29 cellular contexts compared by ENCODE assay signal in the genomic region with DNA sequence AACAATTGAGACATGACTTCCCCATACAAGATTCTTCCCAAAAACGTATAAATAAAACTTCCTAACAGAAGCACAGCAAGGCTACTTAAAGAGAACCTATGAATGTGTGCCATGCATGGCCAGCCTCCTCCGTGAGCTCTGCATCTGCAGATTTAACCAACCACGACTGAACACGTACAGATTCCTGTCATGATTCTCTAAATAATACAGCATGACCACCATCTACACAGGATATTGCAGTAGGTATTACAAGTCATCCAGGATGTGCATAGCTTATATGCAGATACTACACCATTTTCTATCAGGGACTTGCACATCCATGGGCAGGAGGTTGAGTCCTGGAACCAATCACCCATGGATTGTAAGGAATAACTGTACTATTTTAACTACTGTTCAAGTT.
"Had no signal": no experiment of that assay in that cellular context is flagged by ENCODE, and none has a peak within 500 bp of the region (broad histone marks: within the 10 kb centered on the region; RNA-seq: fewer than 3 reads in every experiment).

No MANE protein-coding gene starts in this region.

- H3K9me3 Mint-ChIP-seq: dendritic cell treated with granulocyte-macrophage colony-stimulating factor and Interleukin-4, amounts not matched to agents 40 ng/mL and 50 ng/mL, for 4 days; endodermal cell; natural killer cell treated with Interleukin-12 subunit alpha and Interleukin-12 subunit beta and Interleukin-15 and Interleukin-18, amount 100 ng/mL, for 72 hours; neural crest cell; stimulated activated effector memory CD8-positive, alpha-beta T cell treated with anti-CD3 and anti-CD28 coated beads, Interleukin-12 subunit alpha, Interleukin-12 subunit beta, amount 100 ng/mL, for 72 hours had no signal

- DNase-seq: colonic mucosa; effector CD8-positive, alpha-beta T cell; endodermal cell; foreskin fibroblast; gastrocnemius medialis; heart left ventricle; hippocampal formation; left colon; left ventricle myocardium inferior; lower lobe of right lung; stimulated activated CD4-positive, alpha-beta T cell treated with anti-CD3 and anti-CD28 coated beads, Interleukin-12 subunit alpha, Interleukin-12 subunit beta, amount 100 ng/mL, for 4 hours; stimulated activated CD4-positive, alpha-beta T cell treated with anti-CD3 and anti-CD28 coated beads, Interleukin-2, amount 100 ng/mL, for 24 hours; stimulated activated CD4-positive, alpha-beta T cell treated with anti-CD3 and anti-CD28 coated beads, Interleukin-4, amount 100 ng/mL, for 24 hours; stimulated activated naive CD8-positive, alpha-beta T cell treated with anti-CD3 and anti-CD28 coated beads, Interleukin-15, Interleukin-2, amounts not matched to agents 100 U/mL and 50 U/mL, for 24 hours; thyroid gland; trophoblast cell had no signal

- FAIRE-seq: islet of Langerhans had no signal

- H2AFZ ChIP-seq: parathyroid adenoma had no signal

- H3K36me3 Mint-ChIP-seq: natural killer cell treated with Interleukin-12 subunit alpha and Interleukin-12 subunit beta and Interleukin-15 and Interleukin-18, amount 100 ng/mL, for 72 hours had no signal

- H3K27me3 ChIP-seq: colonic mucosa, gastrocnemius medialis, heart left ventricle, suprapubic skin, thyroid gland, vagina had no signal

- H3K79me2 ChIP-seq: parathyroid adenoma had no signal

- H3K4me3 Mint-ChIP-seq: dendritic cell treated with granulocyte-macrophage colony-stimulating factor and Interleukin-4, amounts not matched to agents 40 ng/mL and 50 ng/mL, for 4 days; endodermal cell; natural killer cell treated with Interleukin-12 subunit alpha and Interleukin-12 subunit beta and Interleukin-15 and Interleukin-18, amount 100 ng/mL, for 72 hours; neural crest cell; stimulated activated effector memory CD8-positive, alpha-beta T cell treated with anti-CD3 and anti-CD28 coated beads, Interleukin-12 subunit alpha, Interleukin-12 subunit beta, amount 100 ng/mL, for 72 hours had no signal

- ATAC-seq: esophagus mucosa; gastrocnemius medialis; heart left ventricle; left colon; lower lobe of right lung; natural killer cell treated with Interleukin-12 subunit alpha and Interleukin-12 subunit beta and Interleukin-15 and Interleukin-18, amount 100 ng/mL, for 72 hours; sciatic nerve; stimulated activated effector memory CD8-positive, alpha-beta T cell treated with anti-CD3 and anti-CD28 coated beads, Interleukin-12 subunit alpha, Interleukin-12 subunit beta, amount 100 ng/mL, for 72 hours; stimulated activated naive CD8-positive, alpha-beta T cell treated with anti-CD3 and anti-CD28 coated beads, Interleukin-15, Interleukin-2, amounts not matched to agents 100 U/mL and 50 U/mL, for 24 hours had no signal

- H3K4me2 ChIP-seq: smooth muscle cell had no signal

- H3K36me3 ChIP-seq: colonic mucosa had no signal

- H3K4me1 ChIP-seq: colonic mucosa, gastrocnemius medialis, heart left ventricle, left ventricle myocardium inferior, lower lobe of right lung, parathyroid adenoma, suprapubic skin, thyroid gland, vagina had no signal

- H3K9me3 ChIP-seq: colonic mucosa, gastrocnemius medialis, heart left ventricle, left ventricle myocardium inferior, lower lobe of right lung, suprapubic skin, thyroid gland, vagina had no signal

- H3K4me3 ChIP-seq: colonic mucosa, gastrocnemius medialis, heart left ventricle, left ventricle myocardium inferior, lower lobe of right lung, smooth muscle cell, suprapubic skin, thyroid gland, vagina had no signal

- H3K27ac Mint-ChIP-seq: dendritic cell treated with granulocyte-macrophage colony-stimulating factor and Interleukin-4, amounts not matched to agents 40 ng/mL and 50 ng/mL, for 4 days; endodermal cell; natural killer cell treated with Interleukin-12 subunit alpha and Interleukin-12 subunit beta and Interleukin-15 and Interleukin-18, amount 100 ng/mL, for 72 hours; progenitor cell of endocrine pancreas; stimulated activated effector memory CD8-positive, alpha-beta T cell treated with anti-CD3 and anti-CD28 coated beads, Interleukin-12 subunit alpha, Interleukin-12 subunit beta, amount 100 ng/mL, for 72 hours had no signal

- H3K27ac ChIP-seq: colonic mucosa, epithelial cell of prostate, gastrocnemius medialis, heart left ventricle, left ventricle myocardium inferior, lower lobe of right lung, parathyroid adenoma, suprapubic skin, thyroid gland, vagina had no signal

- H3K4me1 Mint-ChIP-seq: endodermal cell; neural crest cell; stimulated activated effector memory CD8-positive, alpha-beta T cell treated with anti-CD3 and anti-CD28 coated beads, Interleukin-12 subunit alpha, Interleukin-12 subunit beta, amount 100 ng/mL, for 72 hours had no signal

- H3K9ac ChIP-seq: parathyroid adenoma had no signal

- H3K27me3 Mint-ChIP-seq: natural killer cell treated with Interleukin-12 subunit alpha and Interleukin-12 subunit beta and Interleukin-15 and Interleukin-18, amount 100 ng/mL, for 72 hours; progenitor cell of endocrine pancreas had no signal
